In genomic region chr22:19039448-19039780, GRCh38 we compare ENCODE assay signal across 17 cellular contexts.
DNase-seq lines count a peak whose midpoint lies in the region; ATAC-seq, FAIRE-seq and TF ChIP-seq lines count a peak whose summit lies in the region.
"Had no signal": no experiment of that assay in that cellular context is flagged by ENCODE, and none has a peak within 500 bp of the region (broad histone marks: within the 10 kb centered on the region; RNA-seq: fewer than 3 reads in every experiment).

No MANE protein-coding gene starts in this region.

- FAIRE-seq in H1 (lab: Jason Lieb, UNC) = no peak
- FAIRE-seq: GM12878, GM18507, HepG2, HTR-8/SVneo had no signal

- H3K4ac ChIP-seq in H1 (replicated peaks; ENCODE audit: insufficient read length, low read depth, low read length) = no peak overlapping the region

- no peak overlapping the region for H3K4me3 ChIP-seq in H1 (ENCODE audit: extremely low read depth in 1 of 4, insufficient read depth in 2 of 4, low read depth in 3 of 4, low read length in 4 of 4)
- H3K4me3 ChIP-seq: GM12878 had no signal

- no peak for ATAC-seq in activated naive CD8-positive, alpha-beta T cell treated with anti-CD3 and anti-CD28 coated beads, Interleukin-2, amount 10 ng/mL, durations not matched to agents 7 days and 5 days (ENCODE audit: low read depth)
- ATAC-seq in activated naive CD8-positive, alpha-beta T cell treated with anti-CD3 and anti-CD28 coated beads, Interleukin-2, amount 50 U/mL, for 24 hours = no peak
- ATAC-seq in GM21423 (IDR thresholded peaks at IDR 0.05; ENCODE audit: unreplicated experiment) (no peak), GM19395 (IDR thresholded peaks at IDR 0.05; ENCODE audit: unreplicated experiment) (no peak)
- ATAC-seq: GM12878, HepG2 had no signal

- H4K91ac ChIP-seq in H1 (replicated peaks; ENCODE audit: insufficient read length, low read length) = no peak overlapping the region

- H2BK5ac ChIP-seq in H1 (ENCODE audit: low read depth, low read length) = no peak overlapping the region; the same call in 1 of the 2 replicates

- no peak overlapping the region for H3K4me3 Mint-ChIP-seq in activated naive CD8-positive, alpha-beta T cell treated with anti-CD3 and anti-CD28 coated beads, Interleukin-2, amount 10 ng/mL, durations not matched to agents 7 days and 5 days
- no peak overlapping the region for H3K4me3 Mint-ChIP-seq in activated naive CD8-positive, alpha-beta T cell treated with anti-CD3 and anti-CD28 coated beads, Interleukin-2, amount 50 U/mL, for 24 hours
- H3K4me3 Mint-ChIP-seq: CD14-positive monocyte; CD8-positive, alpha-beta memory T cell; HFFc6 had no signal

- H3K14ac ChIP-seq in H1 (ENCODE audit: insufficient read length) = no peak overlapping the region

- no peak overlapping the region for H3K18ac ChIP-seq in H1 (ENCODE audit: extremely low read depth, low read length)

- H2AK5ac ChIP-seq in H1 (ENCODE audit: low read depth, low read length) = no peak overlapping the region

- H3K4me1 ChIP-seq in H1 (replicated peaks in 1 of 4; ENCODE audit: control insufficient read depth in 3 of 4, insufficient read depth in 4 of 4, low read length in 3 of 4) = no peaks in the 10 kb centered on the region; a peak in 1 of 7 replicates

- TF ChIP-seq EP300 in H1 (IDR thresholded peaks at IDR 0.05; ENCODE audit: borderline replicate concordance in 1 of 2, low read depth in 2 of 2, low read length in 2 of 2) = no peak

- DNase-seq in activated naive CD8-positive, alpha-beta T cell treated with anti-CD3 and anti-CD28 coated beads, Interleukin-2, amount 10 ng/mL, durations not matched to agents 7 days and 5 days = peak; percentile 20
- DNase-seq in activated naive CD8-positive, alpha-beta T cell treated with anti-CD3 and anti-CD28 coated beads, Interleukin-2, amount 50 U/mL, for 24 hours = no peak
- no peak for DNase-seq in H1 (ENCODE audit: low read depth in 1 of 2, low spot score in 2 of 2)
- DNase-seq in COLO829 (ENCODE audit: low spot score) = no peak
- DNase-seq: ACHN; CD8-positive, alpha-beta memory T cell; DMS79; HCEC 1CT; HFFc6 had no signal

- no peak overlapping the region for H3K27ac Mint-ChIP-seq in activated naive CD8-positive, alpha-beta T cell treated with anti-CD3 and anti-CD28 coated beads, Interleukin-2, amount 10 ng/mL, durations not matched to agents 7 days and 5 days
- no peak overlapping the region for H3K27ac Mint-ChIP-seq in activated naive CD8-positive, alpha-beta T cell treated with anti-CD3 and anti-CD28 coated beads, Interleukin-2, amount 50 U/mL, for 24 hours
- H3K27ac Mint-ChIP-seq: CD14-positive monocyte; CD8-positive, alpha-beta memory T cell; HFFc6 had no signal

- H2BK20ac ChIP-seq in H1 (ENCODE audit: low read length) = no peak overlapping the region

- TF ChIP-seq POLR2A in H1 (IDR thresholded peaks at IDR 0.05; ENCODE audit: control extremely low read depth in 1 of 2, low read depth in 2 of 2, low read length in 2 of 2) = no peak

- no peak overlapping the region for H4K5ac ChIP-seq in H1 (ENCODE audit: insufficient read length, low read depth, low read length)

- POLR2A ChIA-PET in activated naive CD8-positive, alpha-beta T cell treated with anti-CD3 and anti-CD28 coated beads, Interleukin-2, amount 10 ng/mL, durations not matched to agents 7 days and 5 days (lab: Charles Lee) = no interaction called here
- POLR2A ChIA-PET in H1 (lab: Charles Lee; ENCODE audit: partially characterized antibody) = interaction anchor here (0.6 kb wide), 1 partner anchor 41 kb away, joined by 3 read pairs; no protein-coding TSS in a partner anchor

- H4K8ac ChIP-seq in H1 (ENCODE audit: extremely low read depth, insufficient read depth, low read length) = peak overlapping the region; percentile 57; the same call in 1 of the 2 replicates

- no peaks in the 10 kb centered on the region for H3K27me3 ChIP-seq in H1 (replicated peaks in 1 of 4; ENCODE audit: control insufficient read depth in 3 of 4, extremely low read depth in 1 of 4, insufficient read depth in 3 of 4, low read length in 3 of 4)

- no peaks in the 10 kb centered on the region; the same call in 1 of the 2 replicates for H3K79me1 ChIP-seq in H1 (ENCODE audit: low read depth, low read length)

- H3K79me2 ChIP-seq in H1 (ENCODE audit: control insufficient read depth in 1 of 2, insufficient read depth in 2 of 2, low read length in 2 of 2) = no peaks in the 10 kb centered on the region

- TF ChIP-seq CTCF in H1 (IDR thresholded peaks at IDR 0.05; ENCODE audit: control extremely low read depth in 1 of 3, insufficient read depth in 1 of 3, low read depth in 1 of 3, low read length in 3 of 3) = no peak

- H3K27me3 Mint-ChIP-seq in activated naive CD8-positive, alpha-beta T cell treated with anti-CD3 and anti-CD28 coated beads, Interleukin-2, amount 10 ng/mL, durations not matched to agents 7 days and 5 days = no peaks in the 10 kb centered on the region
- no peaks in the 10 kb centered on the region for H3K27me3 Mint-ChIP-seq in activated naive CD8-positive, alpha-beta T cell treated with anti-CD3 and anti-CD28 coated beads, Interleukin-2, amount 50 U/mL, for 24 hours
- H3K27me3 Mint-ChIP-seq: CD8-positive, alpha-beta memory T cell had no signal

- no peak overlapping the region for H2BK12ac ChIP-seq in H1 (ENCODE audit: low read depth, low read length)

- no peak for TF ChIP-seq RAD21 in H1 (IDR thresholded peaks at IDR 0.05 in 1 of 2, conservative IDR thresholded peaks at IDR 0.05 in 1 of 2; ENCODE audit: low read depth in 2 of 2, low read length in 2 of 2)

- H4K20me1 ChIP-seq in H1 (replicated peaks in 1 of 2; ENCODE audit: control insufficient read depth in 1 of 2, insufficient read depth in 2 of 2, low read length in 2 of 2) = peaks cover 0 to 29% of the 10 kb centered on the region in 2 experiments

- no peaks in the 10 kb centered on the region for H3K23me2 ChIP-seq in H1 (ENCODE audit: low read depth, low read length)

- CTCF ChIA-PET in H1 (lab: Charles Lee; ENCODE audit: partially characterized antibody) = interaction anchor here (0.7 to 4.7 kb wide), 4 partner anchors 9 to 67 kb away, joined by 3 to 14 read pairs (median 6); no protein-coding TSS in a partner anchor

- no peak overlapping the region for H2BK120ac ChIP-seq in H1 (replicated peaks; ENCODE audit: low read depth, low read length)

- H2BK15ac ChIP-seq in H1 (ENCODE audit: low read length) = no peak overlapping the region

- H3K9ac ChIP-seq in H1 (replicated peaks in 1 of 4; ENCODE audit: extremely low read depth in 1 of 4, low read depth in 3 of 4, low read length in 3 of 4) = no peak overlapping the region

- no peak overlapping the region for H3K4me2 ChIP-seq in H1 (ENCODE audit: insufficient read depth in 1 of 2, low read depth in 2 of 2, low read length in 2 of 2)

- H3K4me1 Mint-ChIP-seq in activated naive CD8-positive, alpha-beta T cell treated with anti-CD3 and anti-CD28 coated beads, Interleukin-2, amount 10 ng/mL, durations not matched to agents 7 days and 5 days = no peaks in the 10 kb centered on the region
- no peaks in the 10 kb centered on the region for H3K4me1 Mint-ChIP-seq in activated naive CD8-positive, alpha-beta T cell treated with anti-CD3 and anti-CD28 coated beads, Interleukin-2, amount 50 U/mL, for 24 hours

- no peaks in the 10 kb centered on the region for H3K36me3 Mint-ChIP-seq in activated naive CD8-positive, alpha-beta T cell treated with anti-CD3 and anti-CD28 coated beads, Interleukin-2, amount 10 ng/mL, durations not matched to agents 7 days and 5 days
- H3K36me3 Mint-ChIP-seq in activated naive CD8-positive, alpha-beta T cell treated with anti-CD3 and anti-CD28 coated beads, Interleukin-2, amount 50 U/mL, for 24 hours (ENCODE audit: low read depth) = peaks cover 2% of the 10 kb centered on the region

- no peaks in the 10 kb centered on the region for H3K9me3 ChIP-seq in H1 (ENCODE audit: insufficient read depth in 2 of 2, low read depth in 1 of 2, low read length in 1 of 2)

- H3K56ac ChIP-seq in H1 (replicated peaks; ENCODE audit: insufficient read length, low read depth, low read length) = no peak overlapping the region

- 89% methylated on average over 8 of the region's 8 CpGs; no CpG with 5 or more reads in 1 of the 2 experiments for WGBS in H1 (ENCODE audit: extremely low coverage in 1 of 2, insufficient coverage in 1 of 2, insufficient read length in 1 of 2, insufficient replicate concordance in 2 of 2, low coverage in 1 of 2, low lambda C conversion rate in 2 of 2, missing lambda C conversion rate in 1 of 2), 2 experiments

- no peaks in the 10 kb centered on the region for H3K9me3 Mint-ChIP-seq in activated naive CD8-positive, alpha-beta T cell treated with anti-CD3 and anti-CD28 coated beads, Interleukin-2, amount 10 ng/mL, durations not matched to agents 7 days and 5 days
- no peaks in the 10 kb centered on the region for H3K9me3 Mint-ChIP-seq in activated naive CD8-positive, alpha-beta T cell treated with anti-CD3 and anti-CD28 coated beads, Interleukin-2, amount 50 U/mL, for 24 hours
- H3K9me3 Mint-ChIP-seq: CD14-positive monocyte; CD8-positive, alpha-beta memory T cell; HFFc6 had no signal

- no peak overlapping the region for H3K23ac ChIP-seq in H1 (ENCODE audit: insufficient read length)

- H3K27ac ChIP-seq in H1 (ENCODE audit: low read depth, low read length) (no peak overlapping the region), temporal lobe (ENCODE audit: low read depth, low read length) (peak overlapping the region; percentile 14)

- H3K36me3 ChIP-seq in H1 (ENCODE audit: control insufficient read depth in 2 of 4, insufficient read depth in 4 of 4, low read length in 3 of 4) = peaks cover 0 to 16% (median 11%) of the 10 kb centered on the region in 4 experiments; a peak in 6 of 8 replicates

- H2AFZ ChIP-seq in H1 (ENCODE audit: low read length) = no peak overlapping the region

TF ChIP-seq in H1, 55 proteins besides CTCF, POLR2A, EP300 and RAD21 (continues in another document):
- TF ChIP-seq CHD2 (IDR thresholded peaks at IDR 0.05; ENCODE audit: low read length) (no peak), MAFK (IDR thresholded peaks at IDR 0.05; ENCODE audit: low read depth, low read length) (no peak), E2F6 (IDR thresholded peaks at IDR 0.05) (no peak), RFX5 (IDR thresholded peaks at IDR 0.05; ENCODE audit: borderline replicate concordance, low read depth, low read length) (no peak), TCF12 (IDR thresholded peaks at IDR 0.05; ENCODE audit: low read depth, low read length) (no peak), EGR1 (IDR thresholded peaks at IDR 0.05; ENCODE audit: borderline replicate concordance, low read depth, low read length) (no peak), JUND (IDR thresholded peaks at IDR 0.05; ENCODE audit: low read length) (no peak), KDM1A (IDR thresholded peaks at IDR 0.05; ENCODE audit: borderline replicate concordance, low read length) (no peak), TAF7 (optimal IDR thresholded peaks at IDR 0.05; ENCODE audit: borderline replicate concordance, low read depth, low read length) (no peak), BCL11A (IDR thresholded peaks at IDR 0.05; ENCODE audit: low read depth in 2 of 2, low read length in 2 of 2) (no peak)
